Comparison of ENCODE assay signal across 25 cellular contexts in genomic region chr14:80872645-80873044, GRCh38.
A peak's percentile ranks its signal among the peaks of the same experiment; 100 is the strongest.
DNase-seq lines count a peak whose midpoint lies in the region; ATAC-seq, FAIRE-seq and TF ChIP-seq lines count a peak whose summit lies in the region.
"Had no signal": no experiment of that assay in that cellular context is flagged by ENCODE, and none has a peak within 500 bp of the region (broad histone marks: within the 10 kb centered on the region; RNA-seq: fewer than 3 reads in every experiment).

No MANE protein-coding gene starts in this region.

- H3K4me2 ChIP-seq in astrocyte (ENCODE audit: low read length) = no peak overlapping the region
- H3K4me2 ChIP-seq: A549, SK-N-SH had no signal

- no peaks in the 10 kb centered on the region for H4K20me1 ChIP-seq in astrocyte (ENCODE audit: insufficient read depth, low read length)

- TF ChIP-seq CTCF in astrocyte (IDR thresholded peaks at IDR 0.05; ENCODE audit: insufficient read depth, low read depth, low read length) (no peak), fibroblast of mammary gland (conservative IDR thresholded peaks at IDR 0.05; ENCODE audit: control insufficient read depth, insufficient read depth, low read depth, low read length) (no peak), upper lobe of left lung (IDR thresholded peaks at IDR 0.05) (no peak)

- no peaks in the 10 kb centered on the region for H3K4me1 Mint-ChIP-seq in astrocyte (ENCODE audit: low read depth, unreplicated experiment)

- H3K27ac Mint-ChIP-seq in astrocyte (ENCODE audit: unreplicated experiment) = no peak overlapping the region
- H3K27ac Mint-ChIP-seq: CD4-positive, alpha-beta T cell had no signal

- H3K4me3 Mint-ChIP-seq in astrocyte (ENCODE audit: unreplicated experiment) = no peak overlapping the region
- H3K4me3 Mint-ChIP-seq: CD4-positive, alpha-beta T cell had no signal

- no peaks in the 10 kb centered on the region for H3K9me3 ChIP-seq in astrocyte (ENCODE audit: insufficient read depth, low read depth, low read length)
- H3K9me3 ChIP-seq in upper lobe of left lung = peaks cover 4 to 8% (median 7%) of the 10 kb centered on the region in 4 donors
- H3K9me3 ChIP-seq: BE2C had no signal

- ATAC-seq in GM21360 (IDR thresholded peaks at IDR 0.05; ENCODE audit: unreplicated experiment) = no peak
- no peak for ATAC-seq in HG02610 (IDR thresholded peaks at IDR 0.05; ENCODE audit: unreplicated experiment)
- no peak for ATAC-seq in HG02981 (IDR thresholded peaks at IDR 0.05; ENCODE audit: unreplicated experiment)
- no peak for ATAC-seq in upper lobe of left lung (ENCODE audit: low FRiP score in 2 of 2)
- ATAC-seq: A549 had no signal

- H3K4me3 ChIP-seq in astrocyte (ENCODE audit: insufficient read depth, low read depth, low read length) (no peak overlapping the region), fibroblast of mammary gland (ENCODE audit: control insufficient read depth, low read depth, low read length) (no peak overlapping the region), upper lobe of left lung (no peak overlapping the region)
- H3K4me3 ChIP-seq: A549 had no signal

- TF ChIP-seq EP300 in upper lobe of left lung (IDR thresholded peaks at IDR 0.05) = no peak

- H3K36me3 Mint-ChIP-seq in astrocyte (ENCODE audit: low read depth, unreplicated experiment) = no peaks in the 10 kb centered on the region

- H3K36me3 ChIP-seq in astrocyte (ENCODE audit: insufficient read depth, low read length) (no peaks in the 10 kb centered on the region), upper lobe of left lung (no peaks in the 10 kb centered on the region)
- H3K36me3 ChIP-seq: BE2C had no signal

- H3K27ac ChIP-seq in astrocyte (ENCODE audit: low read depth, low read length) = no peak overlapping the region
- no peak overlapping the region for H3K27ac ChIP-seq in upper lobe of left lung
- H3K27ac ChIP-seq: A549, RWPE1 had no signal

- no peaks in the 10 kb centered on the region for H3K79me2 ChIP-seq in astrocyte (ENCODE audit: insufficient read depth, low read length)

- no peak overlapping the region for H3K9ac ChIP-seq in astrocyte (ENCODE audit: low read length)
- H3K9ac ChIP-seq: SK-N-SH had no signal

- H3K9me3 Mint-ChIP-seq in astrocyte (ENCODE audit: unreplicated experiment) = peaks cover 4% of the 10 kb centered on the region

- FAIRE-seq in GM19239 (lab: Jason Lieb, UNC) = peak; percentile 23
- peak; percentile 68 for FAIRE-seq in astrocyte (lab: Jason Lieb, UNC)
- FAIRE-seq: GM12892, H1 had no signal

- 61 to 70% methylated on average over 2 of the region's 2 CpGs for WGBS in upper lobe of left lung, 2 donors

- H3K27me3 ChIP-seq in astrocyte (ENCODE audit: insufficient read depth, low read length) (no peaks in the 10 kb centered on the region), upper lobe of left lung (no peaks in the 10 kb centered on the region)
- H3K27me3 ChIP-seq: BE2C had no signal

- H3K27me3 Mint-ChIP-seq in astrocyte (ENCODE audit: low read depth, unreplicated experiment) = no peaks in the 10 kb centered on the region
- H3K27me3 Mint-ChIP-seq: CD4-positive, alpha-beta T cell had no signal

- DNase-seq in GM19239 (ENCODE audit: insufficient read length, low spot score) (no peak), astrocyte (ENCODE audit: low read depth) (no peak), fibroblast of mammary gland (ENCODE audit: low read depth) (peak; percentile 2), pulmonary artery endothelial cell (ENCODE audit: low read depth, low spot score) (peak; percentile 4), upper lobe of left lung (no peak)
- DNase-seq: BE2C; CD4-positive, alpha-beta T cell; COR-L47; DMS 273 treated with DMSO at 0.1 percent for 48 hours; KG1; NCI-H1092 treated with DMSO at 0.1 percent for 48 hours; NCI-H1436 treated with DMSO at 0.1 percent for 48 hours; NCI-H1930; NCI-H2227 treated with DMSO at 0.1 percent for 48 hours; NCI-H510A; NCI-H748 treated with DMSO at 0.1 percent for 48 hours; SIG-M5; SK-N-SH had no signal

- no peaks in the 10 kb centered on the region for H3K4me1 ChIP-seq in astrocyte (ENCODE audit: insufficient read depth, low read length)
- no peaks in the 10 kb centered on the region for H3K4me1 ChIP-seq in upper lobe of left lung
- H3K4me1 ChIP-seq: A549, BE2C had no signal

- H2AFZ ChIP-seq in astrocyte (ENCODE audit: low read depth, low read length) = no peak overlapping the region

- TF ChIP-seq POLR2A in upper lobe of left lung (IDR thresholded peaks at IDR 0.05) = no peak

Comparison
In these comparisons a context has a peak if more than half of its experiments do, and no peak if none do; other contexts are left out.
1. DNase-seq: peak in fibroblast of mammary gland (single experiment) and pulmonary artery endothelial cell (single experiment); none in GM19239 (single experiment), astrocyte (single experiment) and upper lobe of left lung (0 of 2).